11 cellular contexts compared by ENCODE assay signal in genomic region chr21:42468511-42469131, GRCh38. TPM values are rescaled to one million over a fixed set of nuclear protein-coding genes. Genes with fewer than 3 reads are reported as not detected.
DNase-seq lines count a peak whose midpoint lies in the region; ATAC-seq and TF ChIP-seq lines count a peak whose summit lies in the region.
"Had no signal": no experiment of that assay in that cellular context is flagged by ENCODE, and none has a peak within 500 bp of the region (broad histone marks: within the 10 kb centered on the region; RNA-seq: fewer than 3 reads in every experiment).

No MANE protein-coding gene starts in this region.

- POLR2A ChIA-PET in MCF 10A (lab: Yijun Ruan, JAX), result no interaction called here
- POLR2A ChIA-PET in PC-9 (lab: Charles Lee; ENCODE audit: unreplicated experiment), result interaction anchor here (0.5 kb wide), 1 partner anchor 73 kb away, joined by 4 read pairs; no protein-coding TSS in a partner anchor

- in situ Hi-C loops in mammary epithelial cell (cut with MboI; ENCODE audit: low sequenced_read_pairs in 2 of 2), result no loop called here

- no peak overlapping the region for H3K27ac Mint-ChIP-seq in MCF 10A (ENCODE audit: low read depth, unreplicated experiment)
- no peak overlapping the region for H3K27ac Mint-ChIP-seq in activated T-cell treated with anti-CD3 and anti-CD28 coated beads, Interleukin-2, amount 50 U/mL, for 72 hours

- peaks cover under 1% of the 10 kb centered on the region for H3K4me1 Mint-ChIP-seq in MCF 10A (ENCODE audit: insufficient read depth, unreplicated experiment)
- peaks cover 27% of the 10 kb centered on the region for H3K4me1 Mint-ChIP-seq in activated T-cell treated with anti-CD3 and anti-CD28 coated beads, Interleukin-2, amount 50 U/mL, for 72 hours (ENCODE audit: low read depth)

- H3K9me2 ChIP-seq in PC-9 (ENCODE audit: insufficient read depth) (no peaks in the 10 kb centered on the region), hepatocyte (replicated peaks; ENCODE audit: insufficient read depth) (no peaks in the 10 kb centered on the region)

- H3K27ac ChIP-seq in mammary epithelial cell (ENCODE audit: insufficient read depth, low read depth, low read length), result no peak overlapping the region
- peak overlapping the region; percentile 98 for H3K27ac ChIP-seq in PC-9
- H3K27ac ChIP-seq in hepatocyte, result peak overlapping the region; percentile 95

- H3K4me1 ChIP-seq in mammary epithelial cell (ENCODE audit: insufficient read depth, low read length), result peaks cover under 1% of the 10 kb centered on the region
- H3K4me1 ChIP-seq in PC-9 (replicated peaks; ENCODE audit: insufficient read depth), result peaks cover 58% of the 10 kb centered on the region
- peaks cover 29% of the 10 kb centered on the region for H3K4me1 ChIP-seq in hepatocyte (ENCODE audit: insufficient read depth)

- TF ChIP-seq CTCF in mammary epithelial cell (conservative IDR thresholded peaks at IDR 0.05 in 1 of 2, IDR thresholded peaks at IDR 0.05 in 1 of 2; ENCODE audit: extremely low read depth in 1 of 2, insufficient read depth in 1 of 2, low read depth in 1 of 2, low read length in 2 of 2) (no peak), MCF 10A (IDR thresholded peaks at IDR 0.05; ENCODE audit: unreplicated experiment) (no peak), PC-9 (conservative IDR thresholded peaks at IDR 0.05) (no peak), hepatocyte (IDR thresholded peaks at IDR 0.05; ENCODE audit: poor library complexity) (no peak)

- H3K9ac ChIP-seq in mammary epithelial cell (ENCODE audit: insufficient read depth, low read length), result no peak overlapping the region

- no peaks in the 10 kb centered on the region for H3K27me3 Mint-ChIP-seq in MCF 10A (ENCODE audit: insufficient read depth, unreplicated experiment)
- H3K27me3 Mint-ChIP-seq in activated T-cell treated with anti-CD3 and anti-CD28 coated beads, Interleukin-2, amount 50 U/mL, for 72 hours (ENCODE audit: low read depth), result no peaks in the 10 kb centered on the region

- no peaks in the 10 kb centered on the region for H3K36me3 ChIP-seq in mammary epithelial cell (ENCODE audit: insufficient read depth, low read length)
- H3K36me3 ChIP-seq in PC-9 (ENCODE audit: low read depth), result no peaks in the 10 kb centered on the region
- H3K36me3 ChIP-seq in hepatocyte (replicated peaks; ENCODE audit: insufficient read depth, low read depth), result no peaks in the 10 kb centered on the region

- CTCF ChIA-PET in mammary epithelial cell (lab: Charles Lee; ENCODE audit: low non-redundant PET), result no interaction called here
- CTCF ChIA-PET in MCF 10A (lab: Yijun Ruan, JAX), result interaction anchor here (0.7 to 0.8 kb wide), 2 partner anchors 21 to 87 kb away, joined by 3 read pairs; no protein-coding TSS in a partner anchor
- CTCF ChIA-PET in PC-9 (lab: Charles Lee), result interaction anchor here (0.6 kb wide), 1 partner anchor 322 kb away, joined by 3 read pairs; no protein-coding TSS in a partner anchor

- no peak overlapping the region for H3K4me3 Mint-ChIP-seq in MCF 10A (ENCODE audit: unreplicated experiment)
- no peak overlapping the region for H3K4me3 Mint-ChIP-seq in activated T-cell treated with anti-CD3 and anti-CD28 coated beads, Interleukin-2, amount 50 U/mL, for 72 hours

- no peak for ATAC-seq in activated T-cell treated with anti-CD3 and anti-CD28 coated beads, Interleukin-2, amount 50 U/mL, for 72 hours (replicated peaks in 1 of 2)
- no peak for ATAC-seq in HG03460 (IDR thresholded peaks at IDR 0.05; ENCODE audit: unreplicated experiment)

- DNase-seq in mammary epithelial cell (peak; percentile 20), MCF 10A (ENCODE audit: unreplicated experiment) (no peak), PC-9 (peak; percentile 19 to 96), hepatocyte (ENCODE audit: low spot score) (no peak), globus pallidus (ENCODE audit: low spot score) (no peak)
- no peak for DNase-seq in activated CD4-positive, alpha-beta T cell treated with anti-CD3 and anti-CD28 coated beads for 1 hour
- DNase-seq in activated T-cell treated with anti-CD3 and anti-CD28 coated beads, Interleukin-2, amount 50 U/mL, for 72 hours, result no peak
- DNase-seq: NCI-H774; stimulated activated CD4-positive, alpha-beta T cell treated with anti-CD3 and anti-CD28 coated beads, Interleukin-12 subunit alpha, Interleukin-12 subunit beta, amount 100 ng/mL, for 4 hours had no signal

- H3K4me3 ChIP-seq in mammary epithelial cell (replicated peaks in 1 of 3; ENCODE audit: insufficient read depth in 1 of 3, low read depth in 2 of 3, low read length in 3 of 3) (no peak overlapping the region), PC-9 (no peak overlapping the region), hepatocyte (no peak overlapping the region)

- no peak overlapping the region for H2AFZ ChIP-seq in mammary epithelial cell (ENCODE audit: low read depth, low read length)
- H2AFZ ChIP-seq in PC-9, result no peak overlapping the region
- H2AFZ ChIP-seq in hepatocyte, result no peak overlapping the region

- intact Hi-C loops in mammary epithelial cell (cut with micrococcal nuclease), result no loop called here
- intact Hi-C loops in MCF 10A (cut with micrococcal nuclease), result no loop called here
- intact Hi-C loops in PC-9 (cut with micrococcal nuclease; ENCODE audit: unreplicated experiment), result no loop called here

- no peaks in the 10 kb centered on the region for H4K20me1 ChIP-seq in mammary epithelial cell (ENCODE audit: insufficient read depth, low read length)
- no peaks in the 10 kb centered on the region for H4K20me1 ChIP-seq in PC-9 (ENCODE audit: insufficient read depth)
- H4K20me1 ChIP-seq in hepatocyte (ENCODE audit: insufficient read depth, poor library complexity, severe bottlenecking), result no peaks in the 10 kb centered on the region

- H3K9me3 ChIP-seq in mammary epithelial cell (replicated peaks; ENCODE audit: insufficient read depth, low read length), result no peaks in the 10 kb centered on the region
- no peaks in the 10 kb centered on the region for H3K9me3 ChIP-seq in PC-9 (ENCODE audit: insufficient read depth, low read depth)
- H3K9me3 ChIP-seq in hepatocyte (ENCODE audit: low read depth), result no peaks in the 10 kb centered on the region

- dilution Hi-C loops in mammary epithelial cell (cut with HindIII; ENCODE audit: low sequenced_read_pairs), result no loop called here

- peaks cover 38% of the 10 kb centered on the region for H3F3A ChIP-seq in PC-9 (ENCODE audit: insufficient read depth, low read depth)

- H3K4me2 ChIP-seq in mammary epithelial cell (ENCODE audit: insufficient read depth, low read depth, low read length) (no peak overlapping the region), PC-9 (peak overlapping the region; percentile 43), hepatocyte (peak overlapping the region; percentile 50)

- WGBS in mammary epithelial cell (ENCODE audit: low coverage, missing lambda C conversion rate), result 48% methylated on average over 6 of the region's 6 CpGs
- WGBS in hepatocyte (ENCODE audit: low lambda C conversion rate, missing lambda C conversion rate), result 32% methylated on average over 6 of the region's 6 CpGs

- no peaks in the 10 kb centered on the region for H3K27me3 ChIP-seq in mammary epithelial cell (ENCODE audit: insufficient read depth, low read length)
- H3K27me3 ChIP-seq in PC-9 (ENCODE audit: insufficient read depth, low read depth), result no peaks in the 10 kb centered on the region
- H3K27me3 ChIP-seq in hepatocyte, result no peaks in the 10 kb centered on the region

- no peaks in the 10 kb centered on the region for H3K79me2 ChIP-seq in mammary epithelial cell (ENCODE audit: insufficient read depth, low read length)
- no peaks in the 10 kb centered on the region for H3K79me2 ChIP-seq in PC-9 (ENCODE audit: low read depth)
- H3K79me2 ChIP-seq in hepatocyte, result no peaks in the 10 kb centered on the region

- BruUV-seq in mammary epithelial cell (replicated peaks; lab: Mats Ljungman, UMichigan), result no TSS peak
- BruUV-seq in MCF 10A (replicated peaks; lab: Mats Ljungman, UMichigan), result no TSS peak
- no TSS peak for BruUV-seq in PC-9 (replicated peaks; lab: Mats Ljungman, UMichigan)

- no peaks in the 10 kb centered on the region for H3K36me3 Mint-ChIP-seq in MCF 10A (ENCODE audit: insufficient read depth, unreplicated experiment)
- no peaks in the 10 kb centered on the region for H3K36me3 Mint-ChIP-seq in activated T-cell treated with anti-CD3 and anti-CD28 coated beads, Interleukin-2, amount 50 U/mL, for 72 hours (ENCODE audit: insufficient read depth in 2 of 2)

- no peaks in the 10 kb centered on the region for H3K9me3 Mint-ChIP-seq in MCF 10A (ENCODE audit: unreplicated experiment)
- H3K9me3 Mint-ChIP-seq in activated T-cell treated with anti-CD3 and anti-CD28 coated beads, Interleukin-2, amount 50 U/mL, for 72 hours, result no peaks in the 10 kb centered on the region

RNA-seq across cellular contexts. Expression of gene RSPH1, which starts 27.4 kb away (rescaled TPM):
- total RNA-seq in mammary epithelial cell, result under 1 TPM; 0.50 to 0.66 TPM
- 0.35 TPM for polyA plus RNA-seq in mammary epithelial cell
- polyA minus RNA-seq in mammary epithelial cell, result not detected
- 0.51 and 0.52 TPM in 2 replicates for total RNA-seq in MCF 10A (2022)
- 4.3 and 8.0 TPM in 2 replicates for total RNA-seq in PC-9 (2021)
- total RNA-seq in hepatocyte, result 0.60 and 1.3 TPM in 2 replicates
- polyA plus RNA-seq in hepatocyte, result 1.8 and 3.0 TPM in 2 replicates
- total RNA-seq in activated T-cell treated with anti-CD3 and anti-CD28 coated beads, Interleukin-2, amount 50 U/mL, for 72 hours, result under 1 TPM; 0.19 to 0.36 TPM
- total RNA-seq: myocyte had no signal

RNA-seq across cellular contexts. Expression of gene SLC37A1, which starts 45.0 kb away (rescaled TPM):
- total RNA-seq in mammary epithelial cell (1 to 10 TPM; 7.7 to 8.7 TPM), MCF 10A (2022) (4.9 and 7.6 TPM in 2 replicates), PC-9 (2021) (23.5 and 26.7 TPM in 2 replicates), hepatocyte (13.1 and 17.9 TPM in 2 replicates)
- polyA plus RNA-seq in mammary epithelial cell (3.9 TPM), hepatocyte (18.5 and 26.9 TPM in 2 replicates)
- 5.0 TPM for polyA minus RNA-seq in mammary epithelial cell
- total RNA-seq in activated T-cell treated with anti-CD3 and anti-CD28 coated beads, Interleukin-2, amount 50 U/mL, for 72 hours, result 10 to 100 TPM; 27.5 to 37.6 TPM
- total RNA-seq: myocyte had no signal

Comparison
In these comparisons a context has a peak if more than half of its experiments do, and no peak if none do; other contexts are left out.
1. DNase-seq: peak in mammary epithelial cell (single experiment) and PC-9 (2 of 2); none in MCF 10A (single experiment), hepatocyte (single experiment), activated CD4-positive, alpha-beta T cell treated with anti-CD3 and anti-CD28 coated beads for 1 hour (single experiment), globus pallidus (single experiment) and activated T-cell treated with anti-CD3 and anti-CD28 coated beads, Interleukin-2, amount 50 U/mL, for 72 hours (0 of 2).